In genomic region chr2:167192833-167193232, GRCh38 we compare ENCODE assay signal across 20 cellular contexts.
DNase-seq lines count a peak whose midpoint lies in the region; TF ChIP-seq lines count a peak whose summit lies in the region.
"Had no signal": no experiment of that assay in that cellular context is flagged by ENCODE, and none has a peak within 500 bp of the region (broad histone marks: within the 10 kb centered on the region; RNA-seq: fewer than 3 reads in every experiment).

No MANE protein-coding gene starts in this region.

- POLR2A ChIA-PET in AG04449 (lab: Yijun Ruan, JAX): no interaction called here

- H3K27me3 Mint-ChIP-seq in HFFc6 (ENCODE audit: insufficient read depth): no peaks in the 10 kb centered on the region
- no peaks in the 10 kb centered on the region for H3K27me3 Mint-ChIP-seq in endodermal cell (ENCODE audit: insufficient read depth)

- H2AFZ ChIP-seq in mammary epithelial cell (ENCODE audit: low read depth, low read length): peak overlapping the region; percentile 18

- H3K79me2 ChIP-seq in mammary epithelial cell (ENCODE audit: insufficient read depth, low read length): no peaks in the 10 kb centered on the region

- H3K27ac Mint-ChIP-seq in HFFc6 (peak overlapping the region; percentile 48), endodermal cell (no peak overlapping the region)
- H3K27ac Mint-ChIP-seq: nephron progenitor cell had no signal

- CTCF ChIA-PET in AG04449 (lab: Yijun Ruan, JAX) (interaction anchor here (0.8 to 1.1 kb wide), 3 partner anchors 11 to 66 kb away, joined by 3 to 4 read pairs (median 3); no protein-coding TSS in a partner anchor), mammary epithelial cell (lab: Charles Lee; ENCODE audit: low non-redundant PET) (no interaction called here)

- no peaks in the 10 kb centered on the region for H4K20me1 ChIP-seq in mammary epithelial cell (ENCODE audit: insufficient read depth, low read length)

- H3K4me3 Mint-ChIP-seq in HFFc6 (peak overlapping the region; percentile 37), endodermal cell (no peak overlapping the region)
- H3K4me3 Mint-ChIP-seq: nephron progenitor cell had no signal

- in situ Hi-C loops in mammary epithelial cell (cut with MboI; ENCODE audit: low sequenced_read_pairs in 2 of 2): loop anchor here in 1 of 2 donors (5.0 kb wide), 1 partner anchor 51 kb away; no protein-coding TSS in a partner anchor

- TF ChIP-seq CTCF in AG04449 (IDR thresholded peaks at IDR 0.05; ENCODE audit: insufficient read depth, low read length, missing control alignments): no peak
- no peak for TF ChIP-seq CTCF in HFFc6 (IDR thresholded peaks at IDR 0.05)
- TF ChIP-seq CTCF in mammary epithelial cell (conservative IDR thresholded peaks at IDR 0.05 in 1 of 2, IDR thresholded peaks at IDR 0.05 in 1 of 2; ENCODE audit: extremely low read depth in 1 of 2, insufficient read depth in 1 of 2, low read depth in 1 of 2, low read length in 2 of 2): no peak
- no peak for TF ChIP-seq CTCF in endodermal cell (conservative IDR thresholded peaks at IDR 0.05)

- peak overlapping the region; percentile 35 for H3K4me3 ChIP-seq in AG04449 (ENCODE audit: low read depth, low read length)
- no peak overlapping the region for H3K4me3 ChIP-seq in mammary epithelial cell (replicated peaks in 1 of 3; ENCODE audit: insufficient read depth in 1 of 3, low read depth in 2 of 3, low read length in 3 of 3)
- no peak overlapping the region for H3K4me3 ChIP-seq in endodermal cell (ENCODE audit: low read length)
- H3K4me3 ChIP-seq: SJCRH30 had no signal

- H3K4me1 Mint-ChIP-seq in HFFc6 (ENCODE audit: low read depth) (peaks cover 52% of the 10 kb centered on the region), endodermal cell (peaks cover 7% of the 10 kb centered on the region)
- H3K4me1 Mint-ChIP-seq: nephron progenitor cell had no signal

- peaks cover 20% of the 10 kb centered on the region for H3K4me1 ChIP-seq in mammary epithelial cell (ENCODE audit: insufficient read depth, low read length)
- no peaks in the 10 kb centered on the region for H3K4me1 ChIP-seq in endodermal cell (ENCODE audit: control insufficient read depth, insufficient read depth, low read length)

- no peaks in the 10 kb centered on the region; the same call in 1 of the 2 replicates for H3K9me3 Mint-ChIP-seq in HFFc6
- no peaks in the 10 kb centered on the region for H3K9me3 Mint-ChIP-seq in endodermal cell
- H3K9me3 Mint-ChIP-seq: nephron progenitor cell had no signal

- H3K9me3 ChIP-seq in mammary epithelial cell (replicated peaks; ENCODE audit: insufficient read depth, low read length) (no peaks in the 10 kb centered on the region), endodermal cell (ENCODE audit: control insufficient read depth, low read length) (no peaks in the 10 kb centered on the region)
- H3K9me3 ChIP-seq: SJCRH30 had no signal

- peak overlapping the region; percentile 48 for H3K27ac ChIP-seq in mammary epithelial cell (ENCODE audit: insufficient read depth, low read depth, low read length)
- H3K27ac ChIP-seq in endodermal cell (ENCODE audit: low read depth, low read length): no peak overlapping the region
- H3K27ac ChIP-seq: SJCRH30 had no signal

- intact Hi-C loops in mammary epithelial cell (cut with micrococcal nuclease): no loop called here

- H3K4me2 ChIP-seq in mammary epithelial cell (ENCODE audit: insufficient read depth, low read depth, low read length): peak overlapping the region; percentile 34

- dilution Hi-C loops in mammary epithelial cell (cut with HindIII; ENCODE audit: low sequenced_read_pairs): no loop called here

- 67% methylated on average over 4 of the region's 4 CpGs for WGBS in mammary epithelial cell (ENCODE audit: low coverage, missing lambda C conversion rate)
- 92 to 95% methylated on average over 3 to 4 of the region's 4 CpGs for WGBS in endodermal cell (ENCODE audit: insufficient coverage in 1 of 2, insufficient read length in 1 of 2), 2 experiments

- no peaks in the 10 kb centered on the region for H3K36me3 Mint-ChIP-seq in HFFc6 (ENCODE audit: low read depth)
- no peaks in the 10 kb centered on the region for H3K36me3 Mint-ChIP-seq in endodermal cell (ENCODE audit: low read depth)

- DNase-seq in AG04449 (ENCODE audit: low read depth, low spot score) (peak; percentile 59), HFFc6 (peak; percentile 76), mammary epithelial cell (no peak), kidney tubule cell (ENCODE audit: low spot score) (peak; percentile 72), DMS114 treated with DMSO at 0.1 percent for 48 hours (lab: John Stamatoyannopoulos, UW; ENCODE audit: unreplicated experiment) (no peak), endodermal cell (no peak)
- DNase-seq in NK-92 treated with Interleukin-12 subunit alpha and Interleukin-12 subunit beta, amount 100 ng/mL, for 24 hours (lab: John Stamatoyannopoulos, UW): no peak
- no peak for DNase-seq in activated naive CD4-positive, alpha-beta T cell treated with anti-CD3 and anti-CD28 coated beads, Interleukin-2, amount 50 U/mL, for 16 hours
- DNase-seq: activated CD4-positive, alpha-beta T cell treated with anti-CD3 and anti-CD28 coated beads for 4 hours; activated gamma-delta T cell treated with Interleukin-2 at 50 U/mL for 16 hours; anterior cingulate cortex; head of caudate nucleus; islet precursor cell; KG1; NCI-H1092; NCI-H2107; NCI-H526; nephron progenitor cell; SJCRH30; stimulated activated CD4-positive, alpha-beta T cell treated with anti-CD3 and anti-CD28 coated beads, Interleukin-1b, Interleukin-23, amount 100 ng/mL, for 48 hours had no signal

- H3K9ac ChIP-seq in mammary epithelial cell (ENCODE audit: insufficient read depth, low read length) (no peak overlapping the region), endodermal cell (ENCODE audit: extremely low read depth, low read length, poor library complexity, severe bottlenecking) (no peak overlapping the region)

- BruUV-seq in mammary epithelial cell (replicated peaks; lab: Mats Ljungman, UMichigan): no TSS peak

- H3K36me3 ChIP-seq in mammary epithelial cell (ENCODE audit: insufficient read depth, low read length) (no peaks in the 10 kb centered on the region), endodermal cell (ENCODE audit: control insufficient read depth, insufficient read depth, low read length) (no peaks in the 10 kb centered on the region)
- H3K36me3 ChIP-seq: SJCRH30 had no signal

- no peaks in the 10 kb centered on the region for H3K27me3 ChIP-seq in mammary epithelial cell (ENCODE audit: insufficient read depth, low read length)
- H3K27me3 ChIP-seq in endodermal cell (ENCODE audit: control insufficient read depth, insufficient read depth, low read length, poor library complexity, severe bottlenecking): no peaks in the 10 kb centered on the region
- H3K27me3 ChIP-seq: SJCRH30 had no signal

Comparison
In these comparisons a context has a peak if more than half of its experiments do, and no peak if none do; other contexts are left out.
1. DNase-seq: peak in AG04449 (single experiment), HFFc6 (single experiment) and kidney tubule cell (single experiment); none in mammary epithelial cell (single experiment), NK-92 treated with Interleukin-12 subunit alpha and Interleukin-12 subunit beta, amount 100 ng/mL, for 24 hours (single experiment), activated naive CD4-positive, alpha-beta T cell treated with anti-CD3 and anti-CD28 coated beads, Interleukin-2, amount 50 U/mL, for 16 hours (single experiment), DMS114 treated with DMSO at 0.1 percent for 48 hours (single experiment) and endodermal cell (single experiment).